In the genomic region with DNA sequence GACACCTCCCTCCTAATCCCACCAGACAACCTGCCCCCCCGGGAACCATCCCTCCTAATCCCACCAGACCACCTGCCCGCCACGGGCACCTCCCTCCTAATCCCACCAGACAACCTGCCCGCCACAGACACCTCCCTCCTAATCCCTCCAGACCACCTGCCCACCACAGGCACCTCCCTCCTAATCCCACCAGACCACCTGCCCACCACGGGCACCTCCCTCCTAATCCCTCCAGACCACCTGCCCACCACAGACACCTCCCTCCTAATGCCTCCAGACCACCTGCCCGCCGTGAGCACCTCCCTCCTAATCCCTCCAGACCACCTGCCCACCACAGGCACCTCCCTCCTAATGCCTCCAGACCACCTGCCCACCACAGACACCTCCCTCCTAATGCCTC, we compare ENCODE assay signal across 1 cellular context.
A peak's percentile ranks its signal among the peaks of the same experiment; 100 is the strongest.
TF ChIP-seq lines count a peak whose summit lies in the region.

No MANE protein-coding gene starts in this region.

TF ChIP-seq in Ishikawa, 13 proteins besides CTCF, POLR2A, EP300 and RAD21:
- peak; percentile 76 for TF ChIP-seq ZBTB7A (IDR thresholded peaks at IDR 0.05; ENCODE audit: low read depth)
TF ChIP-seq in Ishikawa: peak in this region for 1; not testable (repeated sequence) for 12.
